ENCODE assay signal across 24 cellular contexts in genomic region chr6:9537381-9537780, GRCh38.
A peak's percentile ranks its signal among the peaks of the same experiment; 100 is the strongest.
DNase-seq lines count a peak whose midpoint lies in the region; ATAC-seq and TF ChIP-seq lines count a peak whose summit lies in the region.
"Had no signal": no experiment of that assay in that cellular context is flagged by ENCODE, and none has a peak within 500 bp of the region (broad histone marks: within the 10 kb centered on the region; RNA-seq: fewer than 3 reads in every experiment).

No MANE protein-coding gene starts in this region.

- H3K27ac Mint-ChIP-seq in activated CD4-positive, alpha-beta T cell treated with anti-CD3 and anti-CD28 coated beads, Interleukin-2, amount 10 ng/mL, durations not matched to agents 7 days and 5 days = no peak overlapping the region
- H3K27ac Mint-ChIP-seq: nephron progenitor cell, T-helper 17 cell had no signal

- no peak overlapping the region for H3K4me3 Mint-ChIP-seq in activated CD4-positive, alpha-beta T cell treated with anti-CD3 and anti-CD28 coated beads, Interleukin-2, amount 10 ng/mL, durations not matched to agents 7 days and 5 days
- H3K4me3 Mint-ChIP-seq: nephron progenitor cell, T-helper 17 cell had no signal

- H3K27me3 ChIP-seq in body of pancreas = no peaks in the 10 kb centered on the region

- TF ChIP-seq POLR2A in body of pancreas (IDR thresholded peaks at IDR 0.05) = no peak

- no peaks in the 10 kb centered on the region for H3K9me3 ChIP-seq in body of pancreas

- no peaks in the 10 kb centered on the region for H3K4me1 ChIP-seq in body of pancreas
- H3K4me1 ChIP-seq: left ventricle myocardium inferior had no signal

- CTCF ChIA-PET in activated CD4-positive, alpha-beta T cell treated with anti-CD3 and anti-CD28 coated beads, Interleukin-2, amount 10 ng/mL, durations not matched to agents 7 days and 5 days (lab: Charles Lee) = no interaction called here

- H3K36me3 ChIP-seq in body of pancreas (replicated peaks in 1 of 2; ENCODE audit: insufficient read depth in 1 of 2, low read depth in 2 of 2) = no peaks in the 10 kb centered on the region
- H3K36me3 ChIP-seq: left ventricle myocardium inferior had no signal

- TF ChIP-seq CTCF in GM13976 (IDR thresholded peaks at IDR 0.05; ENCODE audit: borderline replicate concordance, control extremely low read depth, extremely low read depth, insufficient read depth, missing control alignments) = no peak
- TF ChIP-seq CTCF in body of pancreas (IDR thresholded peaks at IDR 0.05) = no peak

- DNase-seq in AG20443 (ENCODE audit: low spot score) (peak; percentile 38), HCEC 1CT (peak; percentile 55), astrocyte of the hippocampus (ENCODE audit: low read depth, low spot score) (peak; percentile 13), kidney tubule cell (ENCODE audit: low spot score) (peak; percentile 74), GM13976 (ENCODE audit: low spot score) (no peak), body of pancreas (no peak), COLO829 (ENCODE audit: low spot score) (no peak)
- no peak for DNase-seq in activated CD4-positive, alpha-beta T cell treated with anti-CD3 and anti-CD28 coated beads, Interleukin-2, amount 10 ng/mL, durations not matched to agents 7 days and 5 days
- DNase-seq: activated CD8-positive, alpha-beta memory T cell treated with anti-CD3 and anti-CD28 coated beads, Interleukin-2, amount 50 U/mL, for 48 hours; activated gamma-delta T cell; AML-193; DND-41; effector CD4-positive, alpha-beta T cell; glutamatergic neuron; left ventricle myocardium inferior; NCI-H1694 treated with DMSO at 0.1 percent for 48 hours; NCI-H774; nephron progenitor cell; SHP77 treated with DMSO at 0.1 percent for 48 hours; stimulated activated CD4-positive, alpha-beta T cell treated with anti-CD3 and anti-CD28 coated beads, Interleukin-2, amount 100 ng/mL, for 48 hours; stimulated activated naive CD4-positive, alpha-beta T cell treated with Interleukin-2 at 50 U/mL for 16 hours; T-helper 17 cell had no signal

- H3K36me3 Mint-ChIP-seq in activated CD4-positive, alpha-beta T cell treated with anti-CD3 and anti-CD28 coated beads, Interleukin-2, amount 10 ng/mL, durations not matched to agents 7 days and 5 days (ENCODE audit: low read depth) = no peaks in the 10 kb centered on the region

- intact Hi-C loops in body of pancreas (cut with DNase I) = no loop called here

- no peaks in the 10 kb centered on the region for H3K27me3 Mint-ChIP-seq in activated CD4-positive, alpha-beta T cell treated with anti-CD3 and anti-CD28 coated beads, Interleukin-2, amount 10 ng/mL, durations not matched to agents 7 days and 5 days
- H3K27me3 Mint-ChIP-seq: T-helper 17 cell had no signal

- H3K4me3 ChIP-seq in body of pancreas = no peak overlapping the region
- H3K4me3 ChIP-seq: K562, left ventricle myocardium inferior, skin epidermis had no signal

- 67 to 82% methylated on average over 2 of the region's 2 CpGs for WGBS in body of pancreas, 2 donors

- in situ Hi-C loops in GM13976 (cut with MboI; ENCODE audit: low sequenced_read_pairs, unreplicated experiment) = loop anchor here (25.0 kb wide), 1 partner anchor 875 kb away; the partner anchor contains the start of gene TFAP2A

- H3K27ac ChIP-seq in body of pancreas = no peak overlapping the region
- H3K27ac ChIP-seq: left ventricle myocardium inferior, skin epidermis had no signal

- no peaks in the 10 kb centered on the region for H3K9me3 Mint-ChIP-seq in activated CD4-positive, alpha-beta T cell treated with anti-CD3 and anti-CD28 coated beads, Interleukin-2, amount 10 ng/mL, durations not matched to agents 7 days and 5 days
- H3K9me3 Mint-ChIP-seq: nephron progenitor cell had no signal

- no peaks in the 10 kb centered on the region for H3K4me1 Mint-ChIP-seq in activated CD4-positive, alpha-beta T cell treated with anti-CD3 and anti-CD28 coated beads, Interleukin-2, amount 10 ng/mL, durations not matched to agents 7 days and 5 days
- H3K4me1 Mint-ChIP-seq: T-helper 17 cell had no signal

- POLR2A ChIA-PET in activated CD4-positive, alpha-beta T cell treated with anti-CD3 and anti-CD28 coated beads, Interleukin-2, amount 10 ng/mL, durations not matched to agents 7 days and 5 days (lab: Charles Lee) = no interaction called here

- no peak for ATAC-seq in body of pancreas
- ATAC-seq: K562, T-helper 17 cell had no signal

Comparison
In these comparisons a context has a peak if more than half of its experiments do, and no peak if none do; other contexts are left out.
1. DNase-seq: peak in AG20443 (single experiment), HCEC 1CT (single experiment), astrocyte of the hippocampus (single experiment) and kidney tubule cell (single experiment); none in GM13976 (single experiment), activated CD4-positive, alpha-beta T cell treated with anti-CD3 and anti-CD28 coated beads, Interleukin-2, amount 10 ng/mL, durations not matched to agents 7 days and 5 days (single experiment), body of pancreas (0 of 4) and COLO829 (single experiment).